ENCODE assay signal across 7 cellular contexts in the genomic region with DNA sequence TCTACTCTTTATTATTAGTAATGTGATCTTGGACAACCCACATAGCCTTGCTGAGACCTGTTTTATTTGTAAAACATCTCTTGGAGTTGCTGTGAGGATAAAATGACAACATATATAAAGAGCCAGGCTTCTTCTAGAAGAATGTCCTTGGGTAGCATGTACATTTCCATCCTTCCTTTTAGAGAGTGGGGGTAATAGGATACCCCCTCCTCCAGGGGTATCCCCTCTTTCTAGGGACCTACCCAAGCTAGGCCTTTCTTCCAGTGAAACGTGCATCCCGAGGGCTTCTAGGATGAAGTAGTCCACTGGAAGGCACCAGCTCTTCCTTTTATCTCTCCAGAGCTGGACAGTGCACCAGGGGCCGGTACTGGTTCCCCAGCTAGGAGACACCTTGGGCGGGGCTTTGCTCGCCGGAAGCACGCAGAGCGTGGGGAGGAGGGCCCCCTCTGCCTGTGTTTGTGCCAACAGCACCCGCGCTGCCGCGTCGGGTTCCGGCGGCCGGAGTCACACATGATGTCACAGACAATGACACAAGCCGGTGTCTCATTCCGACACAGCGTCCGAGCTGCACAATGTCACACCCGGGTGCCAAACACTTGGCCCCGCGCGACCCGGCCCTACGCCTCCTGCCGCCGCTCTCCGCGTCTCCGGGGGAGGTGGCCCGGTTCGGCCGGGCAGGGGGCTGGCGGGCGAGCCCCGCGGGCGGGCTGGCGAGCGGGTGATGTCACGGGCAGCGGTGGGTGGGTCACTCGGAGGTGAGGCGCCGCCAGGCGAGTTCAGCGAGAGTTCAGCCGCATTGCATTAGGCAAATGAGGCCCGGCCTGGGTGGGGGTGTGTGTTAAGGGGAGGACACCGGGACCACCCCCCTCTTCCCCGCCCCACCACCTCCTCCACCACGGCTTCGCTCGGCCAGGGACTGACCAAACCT.
DNase-seq lines count a peak whose midpoint lies in the region; ATAC-seq and TF ChIP-seq lines count a peak whose summit lies in the region.

No MANE protein-coding gene starts in this region.

- no peaks in the 10 kb centered on the region for H3K27me3 ChIP-seq in mucosa of rectum (ENCODE audit: control insufficient read depth in 2 of 2, insufficient read depth in 2 of 2, low read length in 2 of 2)

- peak; percentile 85 for DNase-seq in NCI-H774 (lab: John Stamatoyannopoulos, UW)
- DNase-seq in activated T-cell treated with anti-CD3 and anti-CD28 coated beads for 24 hours (ENCODE audit: low read depth), result peak; percentile 78
- peak; percentile 61 for DNase-seq in epithelial cell of esophagus (ENCODE audit: low read depth)
- peak; percentile 89 for DNase-seq in stimulated activated CD8-positive, alpha-beta memory T cell treated with anti-CD3 and anti-CD28 coated beads, Interleukin-4, amount 100 ng/mL, for 48 hours

- H3K4me1 ChIP-seq in mucosa of rectum (ENCODE audit: control insufficient read depth in 2 of 2, insufficient read depth in 2 of 2, low read length in 2 of 2), result peaks cover 34 to 41% of the 10 kb centered on the region in 2 donors

- peak overlapping the region; percentile 92 to 95 for H3K27ac ChIP-seq in mucosa of rectum (ENCODE audit: low read depth in 2 of 2, low read length in 2 of 2)

- H3K4me3 ChIP-seq in epithelial cell of esophagus (ENCODE audit: low read length) (peak overlapping the region; percentile 52), mucosa of rectum (ENCODE audit: low read length in 2 of 2) (peak overlapping the region; percentile 75 to 82)

- peaks cover 0 to 4% of the 10 kb centered on the region in 2 donors for H3K36me3 ChIP-seq in mucosa of rectum (ENCODE audit: control insufficient read depth in 2 of 2, insufficient read depth in 2 of 2, low read length in 2 of 2)

- H3K9me3 ChIP-seq in mucosa of rectum (ENCODE audit: control insufficient read depth in 2 of 2, low read length in 2 of 2), result no peaks in the 10 kb centered on the region

- H3K9ac ChIP-seq in mucosa of rectum (ENCODE audit: low read depth in 1 of 2, low read length in 2 of 2), result peak overlapping the region; percentile 83 to 91

- peak; percentile 84 for ATAC-seq in GM18520 (IDR thresholded peaks at IDR 0.05; ENCODE audit: unreplicated experiment)
- ATAC-seq in HG03045 (IDR thresholded peaks at IDR 0.05; ENCODE audit: unreplicated experiment), result peak; percentile 55

- no peak for TF ChIP-seq CTCF in epithelial cell of esophagus (IDR thresholded peaks at IDR 0.05; ENCODE audit: insufficient read depth, low read depth, low read length, missing control alignments)

Comparison
In these comparisons a context has a peak if more than half of its experiments do, and no peak if none do; other contexts are left out.
1. Peak in every context shown above with its lines: DNase-seq, ATAC-seq, H3K4me3 ChIP-seq and H3K27ac ChIP-seq.